Comparison of ENCODE assay signal across 10 cellular contexts in the genomic region with DNA sequence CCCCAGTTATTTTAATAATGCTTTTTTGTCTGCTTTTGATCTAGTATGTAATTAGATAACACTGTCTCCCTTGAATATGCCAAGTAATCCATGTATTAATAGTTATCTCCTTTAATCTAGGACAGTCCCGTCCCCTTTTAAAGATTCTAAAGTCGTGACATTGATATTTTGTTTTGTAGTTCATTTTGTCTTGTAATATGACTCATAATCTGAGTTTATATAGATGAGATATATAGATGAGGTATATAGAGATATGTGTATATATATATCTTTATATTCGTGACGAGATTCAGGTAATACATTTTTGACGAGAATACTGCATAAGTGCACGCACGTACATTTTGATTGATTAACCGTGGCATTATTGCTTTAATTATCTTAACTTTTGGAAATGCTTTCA. TPM values are rescaled to one million over a fixed set of nuclear protein-coding genes. Genes with fewer than 3 reads are reported as not detected.
DNase-seq lines count a peak whose midpoint lies in the region; ATAC-seq, FAIRE-seq and TF ChIP-seq lines count a peak whose summit lies in the region.
"Had no signal": no experiment of that assay in that cellular context is flagged by ENCODE, and none has a peak within 500 bp of the region (broad histone marks: within the 10 kb centered on the region; RNA-seq: fewer than 3 reads in every experiment).

No MANE protein-coding gene starts in this region.

- no peak overlapping the region for H2AFZ ChIP-seq in K562 (ENCODE audit: low read depth, low read length)

- no peak overlapping the region for H3K56ac ChIP-seq in mesendoderm (ENCODE audit: low read length)

- H2BK5ac ChIP-seq in mesendoderm (ENCODE audit: low read length): no peak overlapping the region

- H3K23ac ChIP-seq in mesendoderm (ENCODE audit: low read length): no peak overlapping the region

- ATAC-seq in left cardiac atrium (no peak), K562 (no peak), GM18505 (IDR thresholded peaks at IDR 0.05; ENCODE audit: unreplicated experiment) (no peak)

- no peak overlapping the region for H2BK15ac ChIP-seq in mesendoderm (replicated peaks; ENCODE audit: low read depth)

- H3K36me3 ChIP-seq in right atrium auricular region (no peaks in the 10 kb centered on the region), K562 (ENCODE audit: control insufficient read depth, insufficient read depth, low read length) (peaks cover 42% of the 10 kb centered on the region), mesendoderm (ENCODE audit: control insufficient read depth, insufficient read depth, low read length) (no peaks in the 10 kb centered on the region), uterus (no peaks in the 10 kb centered on the region)

- TF ChIP-seq POLR2A in K562 (conservative IDR thresholded peaks at IDR 0.05) (no peak), uterus (IDR thresholded peaks at IDR 0.05) (no peak), GM18505 (IDR thresholded peaks at IDR 0.05; ENCODE audit: borderline replicate concordance, extremely low read depth, insufficient read depth, insufficient read length) (no peak)

- in situ Hi-C loops in K562 (cut with MboI): no loop called here

- no peaks in the 10 kb centered on the region for H3K27me3 ChIP-seq in right atrium auricular region
- no peaks in the 10 kb centered on the region for H3K27me3 ChIP-seq in K562 (ENCODE audit: control insufficient read depth in 2 of 2, insufficient read depth in 2 of 2, low read length in 2 of 2)
- no peaks in the 10 kb centered on the region for H3K27me3 ChIP-seq in mesendoderm (ENCODE audit: insufficient read depth, low read length, poor library complexity)
- no peaks in the 10 kb centered on the region for H3K27me3 ChIP-seq in uterus

- H3K4me3 ChIP-seq in right atrium auricular region: peak overlapping the region; percentile 71 to 84
- peak overlapping the region; percentile 70 for H3K4me3 ChIP-seq in K562
- no peak overlapping the region for H3K4me3 ChIP-seq in mesendoderm (ENCODE audit: low read length)
- peak overlapping the region; percentile 92 to 96 for H3K4me3 ChIP-seq in uterus

- no TSS peak for BruUV-seq in K562 (replicated peaks; lab: Mats Ljungman, UMichigan)

- TF ChIP-seq RAD21 in K562 (CRISPR knock-in tag; conservative IDR thresholded peaks at IDR 0.05 in 1 of 2, IDR thresholded peaks at IDR 0.05 in 1 of 2): no peak

- H4K20me1 ChIP-seq in K562 (replicated peaks; ENCODE audit: control insufficient read depth, insufficient read depth, low read length): no peaks in the 10 kb centered on the region; the same call in 1 of the 2 replicates

- H3K9me1 ChIP-seq in K562 (ENCODE audit: control insufficient read depth, insufficient read depth, low read length): no peaks in the 10 kb centered on the region

- H3K18ac ChIP-seq in mesendoderm (ENCODE audit: low read length): no peak overlapping the region

- no peaks in the 10 kb centered on the region for H3K79me1 ChIP-seq in mesendoderm (ENCODE audit: low read length)

- H3K79me2 ChIP-seq in K562 (ENCODE audit: control insufficient read depth, insufficient read depth, low read length) (peaks cover 66% of the 10 kb centered on the region), mesendoderm (ENCODE audit: control insufficient read depth, insufficient read depth, low read length) (peaks cover 41% of the 10 kb centered on the region)

- H3K9me3 ChIP-seq in right atrium auricular region (no peaks in the 10 kb centered on the region), K562 (replicated peaks; ENCODE audit: control insufficient read depth, insufficient read depth, low read depth, low read length) (peaks cover 6% of the 10 kb centered on the region; the same call in 1 of the 2 replicates), uterus (no peaks in the 10 kb centered on the region)

- TF ChIP-seq CTCF in right atrium auricular region (IDR thresholded peaks at IDR 0.05): no peak
- no peak for TF ChIP-seq CTCF in K562 (IDR thresholded peaks at IDR 0.05 in 2 of 3, conservative IDR thresholded peaks at IDR 0.05 in 1 of 3; ENCODE audit: insufficient read depth in 2 of 3, low read depth in 1 of 3, low read length in 3 of 3)
- no peak for TF ChIP-seq CTCF in uterus (IDR thresholded peaks at IDR 0.05)

- CTCF ChIA-PET in K562 (lab: Yijun Ruan, JAX; ENCODE audit: low intra/inter-chr PET ratio): no interaction called here

- H3K9ac ChIP-seq in K562 (ENCODE audit: insufficient read depth in 1 of 2, low read depth in 2 of 2, low read length in 2 of 2) (peak overlapping the region in 1 of 2 experiments; percentile 86; a peak in 3 of 4 replicates), mesendoderm (ENCODE audit: low read length) (peak overlapping the region; percentile 20)

- no peak overlapping the region for H4K5ac ChIP-seq in mesendoderm (ENCODE audit: low read length)

- H2BK120ac ChIP-seq in mesendoderm (ENCODE audit: low read depth, low read length): no peak overlapping the region

- H3K4me1 ChIP-seq in right atrium auricular region (peaks cover 0 to 42% of the 10 kb centered on the region in 2 donors), K562 (replicated peaks in 1 of 2; ENCODE audit: control insufficient read depth in 2 of 2, insufficient read depth in 2 of 2, low read length in 2 of 2) (peaks cover 0 to 12% of the 10 kb centered on the region in 2 experiments; a peak in 3 of 5 replicates), mesendoderm (ENCODE audit: control insufficient read depth, low read depth, low read length) (peaks cover 3% of the 10 kb centered on the region), uterus (no peaks in the 10 kb centered on the region)

- DNase-seq in right atrium auricular region (ENCODE audit: low spot score) (no peak), left cardiac atrium (no peak), K562 (ENCODE audit: extremely low read depth in 1 of 4, low spot score in 3 of 4) (no peak), mesendoderm (no peak), uterus (no peak), SKM-1 treated with dmso at 0.1 percent for 144 hours (lab: John Stamatoyannopoulos, UW; ENCODE audit: unreplicated experiment) (no peak), RCC 7860 (ENCODE audit: low spot score) (no peak)
- DNase-seq: activated CD4-positive, alpha-beta T cell treated with anti-CD3 and anti-CD28 coated beads for 1 hour had no signal

- no peak overlapping the region for H3K4ac ChIP-seq in mesendoderm (ENCODE audit: low read depth, low read length)

- peak overlapping the region; percentile 76 for H3K4me2 ChIP-seq in K562 (ENCODE audit: insufficient read depth, low read length)
- no peak overlapping the region for H3K4me2 ChIP-seq in mesendoderm (ENCODE audit: low read length)

- intact Hi-C loops in left cardiac atrium (cut with DNase I) (no loop called here), K562 (cut with micrococcal nuclease) (loop anchor here (2.0 to 10.0 kb wide), 3 partner anchors 181 to 423 kb away; a partner anchor contains a TSS), uterus (cut with DNase I; ENCODE audit: low total_unique reads) (loop anchor here (2.0 kb wide), 1 partner anchor 221 kb away; no protein-coding TSS in a partner anchor)

- FAIRE-seq in K562 (lab: Jason Lieb, UNC) (no peak), RCC 7860 (lab: Jason Lieb, UNC) (no peak)
- FAIRE-seq: islet of Langerhans had no signal

- H3K27ac ChIP-seq in right atrium auricular region (peak overlapping the region; percentile 98 to 100), K562 (ENCODE audit: extremely low read depth, low read depth, low read length) (peak overlapping the region; percentile 96; the same call in 2 of the 3 replicates), mesendoderm (ENCODE audit: low read depth, low read length) (no peak overlapping the region), uterus (peak overlapping the region; percentile 99 to 100)

- TF ChIP-seq EP300 in K562 (IDR thresholded peaks at IDR 0.05; ENCODE audit: low read length): no peak

- H2AK5ac ChIP-seq in mesendoderm (ENCODE audit: low read length): no peak overlapping the region

- H4K8ac ChIP-seq in mesendoderm (ENCODE audit: low read depth, low read length): no peak overlapping the region

- POLR2A ChIA-PET in K562 (lab: Yijun Ruan, JAX): interaction anchor here (0.6 to 2.1 kb wide), 2 partner anchors 11 to 52 kb away, joined by 3 to 17 read pairs; no protein-coding TSS in a partner anchor

- 2% methylated on average over 8 of the region's 8 CpGs for WGBS in K562 (ENCODE audit: insufficient coverage, low coverage, missing lambda C conversion rate)
- 100% methylated on average over 3 of the region's 8 CpGs for WGBS in mesendoderm (ENCODE audit: extremely low coverage, insufficient coverage, low lambda C conversion rate)

RNA-seq across cellular contexts. Expression of a gene that starts 1.6 kb away (rescaled TPM):
- total RNA-seq in right atrium auricular region (10 to 100 TPM; 15.4 to 26.3 TPM), left cardiac atrium (10 to 100 TPM; 32.8 to 36.8 TPM), K562 (2014; rRNA removed) (128 and 129 TPM in 2 replicates), K562 (2014; rRNA removed; fragmentation: Illumina TruSeq; extraction: Trizol) (99.3 and 108 TPM in 2 replicates), K562 (2015; rRNA removed; fragmentation: Illumina TruSeq; extraction: Trizol) (96.1 and 103 TPM in 2 replicates), K562 (2021) (66.6 and 67.0 TPM in 2 replicates), uterus (100 to 1,000 TPM in 2 of 4 donors, 10 to 100 TPM in 2; 37.7 to 226 (median 96.5) TPM)
- 177 and 602 TPM in 2 replicates for total RNA-seq in K562 (2011; cell fraction: chromatin; rRNA removed; ENCODE audit: low replicate concordance)
- total RNA-seq in K562 (2011; cell fraction: nucleolus; rRNA removed): 97.2 and 131 TPM in 2 replicates
- total RNA-seq in K562 (2011; cell fraction: nucleoplasm; rRNA removed): 216 and 303 TPM in 2 replicates
- polyA plus RNA-seq in K562 (2011; rRNA removed) (84.9 and 88.0 TPM in 2 replicates), K562 (2014; fragmentation: Illumina TruSeq; extraction: Trizol) (65.8 and 81.9 TPM in 2 replicates), K562 (2014; fragmentation: Nextera tagmentation; extraction: Ambion mirVana) (10 to 100 TPM; 40.8 to 47.0 TPM), K562 (2014; rRNA removed) (58.8 and 63.4 TPM in 2 replicates)
- polyA plus RNA-seq in K562 (2011; cell fraction: cytosol; rRNA removed): 23.1 and 26.0 TPM in 2 replicates
- 342 and 521 TPM in 2 replicates for polyA plus RNA-seq in K562 (2011; cell fraction: nucleus; rRNA removed)
- polyA plus RNA-seq in K562 (2012): 42.0 and 50.5 TPM in 2 replicates
- 127 and 147 TPM in 2 replicates for polyA minus RNA-seq in K562 (2011; rRNA and poly(A)+ RNA removed)
- 25.1 and 32.1 TPM in 2 replicates for polyA minus RNA-seq in K562 (2011; cell fraction: cytosol; rRNA and poly(A)+ RNA removed)
- 431 and 526 TPM in 2 replicates for polyA minus RNA-seq in K562 (2011; cell fraction: nucleus; rRNA and poly(A)+ RNA removed)
- polyA plus RNA-seq in mesendoderm (2013, experiment 1 of 2): 46.2 TPM
- polyA plus RNA-seq in mesendoderm (2013, experiment 2 of 2): 46.4 TPM

Comparison
In these comparisons a context has a peak if more than half of its experiments do, and no peak if none do; other contexts are left out.
1. intact Hi-C loops: an anchor here in K562 (2.0 to 10.0 kb wide) and uterus (2.0 kb wide); none called in left cardiac atrium.